8 cellular contexts compared by ENCODE assay signal in genomic region chr18:59898609-59899297, GRCh38. TPM values are rescaled to one million over a fixed set of nuclear protein-coding genes. Genes with fewer than 3 reads are reported as not detected.
DNase-seq lines count a peak whose midpoint lies in the region; ATAC-seq and TF ChIP-seq lines count a peak whose summit lies in the region.

No MANE protein-coding gene starts in this region.

- no peak overlapping the region for H2BK20ac ChIP-seq in H9 (ENCODE audit: low read depth, low read length, poor library complexity, severe bottlenecking)

- H3K36me3 Mint-ChIP-seq in H9 (ENCODE audit: insufficient read depth in 1 of 3, low read depth in 3 of 3), result peaks cover 23 to 32% (median 30%) of the 10 kb centered on the region in 3 experiments
- H3K36me3 Mint-ChIP-seq in activated T-helper 17 cell treated with anti-CD3 and anti-CD28 coated beads, Interleukin-2, amount 50 U/mL, for 72 hours (ENCODE audit: low read depth), result peaks cover 47% of the 10 kb centered on the region

- H4K5ac ChIP-seq in H9 (ENCODE audit: insufficient read length, low read depth, low read length), result peak overlapping the region; percentile 87

- H3K27me3 ChIP-seq in BLaER1 (no peaks in the 10 kb centered on the region), H9 (ENCODE audit: insufficient read depth, low read length) (no peaks in the 10 kb centered on the region)

- no peak overlapping the region; the same call in 1 of the 2 replicates for H3K4ac ChIP-seq in H9 (ENCODE audit: low read depth, low read length)

- DNase-seq in H9 (peak; percentile 35), left lobe of liver (ENCODE audit: low spot score) (peak; percentile 30), ACHN (no peak), GDM1 (lab: John Stamatoyannopoulos, UW) (no peak)

- H2AFZ ChIP-seq in H9 (ENCODE audit: low read length), result no peak overlapping the region

- H3K4me1 ChIP-seq in BLaER1 (peaks cover 32% of the 10 kb centered on the region), H9 (ENCODE audit: insufficient read depth, low read length) (peaks cover 3% of the 10 kb centered on the region), urinary bladder (ENCODE audit: insufficient read depth) (no peaks in the 10 kb centered on the region)

- H3K4me3 Mint-ChIP-seq in H9, result peak overlapping the region; percentile 73 to 87
- peak overlapping the region; percentile 96 for H3K4me3 Mint-ChIP-seq in activated T-helper 17 cell treated with anti-CD3 and anti-CD28 coated beads, Interleukin-2, amount 50 U/mL, for 72 hours

- H3K27me3 Mint-ChIP-seq in H9 (ENCODE audit: low read depth), result no peaks in the 10 kb centered on the region
- no peaks in the 10 kb centered on the region for H3K27me3 Mint-ChIP-seq in activated T-helper 17 cell treated with anti-CD3 and anti-CD28 coated beads, Interleukin-2, amount 50 U/mL, for 72 hours

- peaks cover 8% of the 10 kb centered on the region for H3K36me3 ChIP-seq in BLaER1
- no peaks in the 10 kb centered on the region for H3K36me3 ChIP-seq in urinary bladder (ENCODE audit: insufficient read depth)

- H3K4me2 ChIP-seq in BLaER1 (peak overlapping the region; percentile 84), H9 (ENCODE audit: insufficient read depth, insufficient read length, low read length) (peak overlapping the region; percentile 78)

- H3T11ph ChIP-seq in H9 (ENCODE audit: low read length), result no peak overlapping the region

- H3K23ac ChIP-seq in H9 (ENCODE audit: insufficient read length, low read depth, low read length), result no peak overlapping the region

- peak overlapping the region; percentile 42 for H2BK120ac ChIP-seq in H9 (ENCODE audit: low read depth, low read length, poor library complexity, severe bottlenecking)

- H3K23me2 ChIP-seq in H9 (ENCODE audit: insufficient read length, low read depth, low read length, poor library complexity, severe bottlenecking), result peaks cover 17% of the 10 kb centered on the region

- H3K18ac ChIP-seq in H9 (ENCODE audit: insufficient read length, low read depth, low read length), result peak overlapping the region; percentile 78

- peak overlapping the region; percentile 47 for H2BK5ac ChIP-seq in H9 (ENCODE audit: insufficient read length, low read length)

- H3K79me1 ChIP-seq in H9 (ENCODE audit: insufficient read depth, low read depth, low read length, poor library complexity, severe bottlenecking), result no peaks in the 10 kb centered on the region

- WGBS in H9 (ENCODE audit: extremely low coverage, insufficient read length, low lambda C conversion rate), result no CpG with 5 or more reads among the region's 33 CpGs
- 28% methylated on average over 33 of the region's 33 CpGs for WGBS in urinary bladder

- H3K27ac ChIP-seq in BLaER1 (peak overlapping the region; percentile 88), H9 (ENCODE audit: insufficient read length, low read depth, low read length) (peak overlapping the region; percentile 96), urinary bladder (ENCODE audit: low read depth) (no peak overlapping the region)

- H2BK12ac ChIP-seq in H9 (ENCODE audit: insufficient read length, low read depth, low read length), result peak overlapping the region; percentile 35

- H3K9ac ChIP-seq in BLaER1 (peak overlapping the region; percentile 97), H9 (ENCODE audit: extremely low read depth, insufficient read length, low read length) (peak overlapping the region; percentile 87)

- no peak overlapping the region for H4K91ac ChIP-seq in H9 (ENCODE audit: insufficient read length, low read depth, low read length)

- peak overlapping the region; percentile 38 for H3K56ac ChIP-seq in H9 (ENCODE audit: insufficient read length, low read depth, low read length)

- H3K9me3 Mint-ChIP-seq in H9, result no peaks in the 10 kb centered on the region; a peak in 1 of 5 replicates
- H3K9me3 Mint-ChIP-seq in activated T-helper 17 cell treated with anti-CD3 and anti-CD28 coated beads, Interleukin-2, amount 50 U/mL, for 72 hours, result no peaks in the 10 kb centered on the region

- no peak overlapping the region for H4K8ac ChIP-seq in H9 (replicated peaks; ENCODE audit: insufficient read length, low read depth, low read length)

- peak overlapping the region; percentile 50 for H3K14ac ChIP-seq in H9 (ENCODE audit: insufficient read depth, low read length)

- H3K79me2 ChIP-seq in H9 (ENCODE audit: insufficient read depth, low read length), result peaks cover 18% of the 10 kb centered on the region; the same call in 1 of the 2 replicates

- H3K9me3 ChIP-seq in BLaER1 (no peaks in the 10 kb centered on the region), H9 (ENCODE audit: control insufficient read depth, low read depth, low read length) (no peaks in the 10 kb centered on the region)

- no peak for TF ChIP-seq CTCF in H9 (conservative IDR thresholded peaks at IDR 0.05)

- H3K4me3 ChIP-seq in BLaER1 (peak overlapping the region; percentile 94), urinary bladder (ENCODE audit: low read depth, low read length) (peak overlapping the region; percentile 66)

- in situ Hi-C loops in ACHN (cut with HindIII; ENCODE audit: low pct_ligation_motif_present, low pct_unique_long_range_greater_than_20kb, low sequenced_read_pairs), result no loop called here

- peak; percentile 53 for ATAC-seq in activated T-helper 17 cell treated with anti-CD3 and anti-CD28 coated beads, Interleukin-2, amount 50 U/mL, for 72 hours (replicated peaks)
- no peak for ATAC-seq in left lobe of liver
- no peak for ATAC-seq in HG03097 (IDR thresholded peaks at IDR 0.05; ENCODE audit: low FRiP score, unreplicated experiment)

- no peak overlapping the region for H2AK5ac ChIP-seq in H9 (ENCODE audit: insufficient read length, low read length)

- H4K20me1 ChIP-seq in BLaER1 (peaks cover 28% of the 10 kb centered on the region), H9 (ENCODE audit: control insufficient read depth, insufficient read depth, insufficient read length) (no peaks in the 10 kb centered on the region)

- H3K4me1 Mint-ChIP-seq in H9, result peaks cover 47 to 48% of the 10 kb centered on the region in 2 experiments
- H3K4me1 Mint-ChIP-seq in activated T-helper 17 cell treated with anti-CD3 and anti-CD28 coated beads, Interleukin-2, amount 50 U/mL, for 72 hours, result peaks cover 21% of the 10 kb centered on the region

- H2BK15ac ChIP-seq in H9 (ENCODE audit: low read depth, low read length), result no peak overlapping the region

- H3K27ac Mint-ChIP-seq in H9, result peak overlapping the region; percentile 94 to 99 (median 98)
- H3K27ac Mint-ChIP-seq in activated T-helper 17 cell treated with anti-CD3 and anti-CD28 coated beads, Interleukin-2, amount 50 U/mL, for 72 hours, result peak overlapping the region; percentile 99

RNA-seq across cellular contexts. Expression of gene PMAIP1, which starts 1.0 kb away (rescaled TPM):
- 149 and 152 TPM in 2 replicates for total RNA-seq in H9 (2021)
- 10 to 100 TPM; 62.7 to 83.1 TPM for total RNA-seq in activated T-helper 17 cell treated with anti-CD3 and anti-CD28 coated beads, Interleukin-2, amount 50 U/mL, for 72 hours
- 0.28 TPM for total RNA-seq in left lobe of liver
- 1.6 TPM for total RNA-seq in urinary bladder
- 1.1 TPM for polyA plus RNA-seq in urinary bladder

Comparison
In these comparisons a context has a peak if more than half of its experiments do, and no peak if none do; other contexts are left out.
1. DNase-seq: peak in H9 (single experiment) and left lobe of liver (single experiment); none in ACHN (single experiment) and GDM1 (single experiment).
2. RNA of gene PMAIP1, which starts 1.0 kb away (total RNA-seq): 149 to 152 TPM in H9 and 62.7 to 83.1 TPM in activated T-helper 17 cell treated with anti-CD3 and anti-CD28 coated beads, Interleukin-2, amount 50 U/mL, for 72 hours; 1.6 TPM in urinary bladder (single experiment) and 0.28 TPM in left lobe of liver (single experiment); every median in the first group is over 10 times any median in the second.